Comparison of ENCODE assay signal across 8 cellular contexts in genomic region chr17:3004150-3004801, GRCh38. TPM values are rescaled to one million over a fixed set of nuclear protein-coding genes. Genes with fewer than 3 reads are reported as not detected.
DNase-seq lines count a peak whose midpoint lies in the region; ATAC-seq and TF ChIP-seq lines count a peak whose summit lies in the region.

No MANE protein-coding gene starts in this region.

- in situ Hi-C loops in gastrocnemius medialis (cut with MboI; ENCODE audit: low sequenced_read_pairs in 4 of 4), result no loop called here

- H3K9me2 ChIP-seq in MM.1S (replicated peaks; ENCODE audit: insufficient read depth, low read length), result no peaks in the 10 kb centered on the region

- peaks cover 24% of the 10 kb centered on the region for H3K4me1 ChIP-seq in MM.1S (ENCODE audit: low read length)
- peaks cover 18% of the 10 kb centered on the region for H3K4me1 ChIP-seq in SJSA1 (replicated peaks)
- peaks cover 10 to 11% of the 10 kb centered on the region in 2 donors for H3K4me1 ChIP-seq in ascending aorta
- H3K4me1 ChIP-seq in right atrium auricular region, result peaks cover 0 to 43% of the 10 kb centered on the region in 2 donors
- peaks cover 18 to 20% of the 10 kb centered on the region in 2 donors for H3K4me1 ChIP-seq in gastrocnemius medialis

- peak overlapping the region; percentile 68; the same call in 1 of the 2 replicates for H2AFZ ChIP-seq in MM.1S (ENCODE audit: low read length)

- H3K4me3 ChIP-seq in MM.1S (ENCODE audit: low read length), result 0 out of 2 replicates have a peak overlapping the region, but pooled peaks have one; percentile 15
- H3K4me3 ChIP-seq in SJSA1, result no peak overlapping the region
- peak overlapping the region; percentile 7 to 49 for H3K4me3 ChIP-seq in ascending aorta
- peak overlapping the region in 1 of 2 donors; percentile 32 for H3K4me3 ChIP-seq in right atrium auricular region
- peak overlapping the region; percentile 32 to 52 (median 40) for H3K4me3 ChIP-seq in gastrocnemius medialis

- intact Hi-C loops in ascending aorta (cut with DNase I) (loop anchor here (1.0 to 10.0 kb wide), 5 partner anchors 21 to 661 kb away; partner anchors contain the start of genes CLUH, EMC6, PAFAH1B1 and TAX1BP3), gastrocnemius medialis (cut with DNase I; ENCODE audit: low total_unique reads) (loop anchor here (1.0 kb wide), 1 partner anchor 21 kb away; no protein-coding TSS in a partner anchor)

- TF ChIP-seq CTCF in MM.1S (IDR thresholded peaks at IDR 0.05; ENCODE audit: low read length), result no peak
- TF ChIP-seq CTCF in ascending aorta (IDR thresholded peaks at IDR 0.05), result no peak
- no peak for TF ChIP-seq CTCF in right atrium auricular region (IDR thresholded peaks at IDR 0.05)
- no peak for TF ChIP-seq CTCF in gastrocnemius medialis (IDR thresholded peaks at IDR 0.05 in 4 of 5, conservative IDR thresholded peaks at IDR 0.05 in 1 of 5)

- H3K79me2 ChIP-seq in MM.1S (ENCODE audit: low read length), result no peaks in the 10 kb centered on the region

- H3K27me3 ChIP-seq in MM.1S (replicated peaks; ENCODE audit: insufficient read depth, low read length) (no peaks in the 10 kb centered on the region), SJSA1 (replicated peaks) (no peaks in the 10 kb centered on the region), ascending aorta (no peaks in the 10 kb centered on the region), right atrium auricular region (no peaks in the 10 kb centered on the region), gastrocnemius medialis (no peaks in the 10 kb centered on the region)

- H4K20me1 ChIP-seq in MM.1S (ENCODE audit: insufficient read depth, low read length), result no peaks in the 10 kb centered on the region

- H3K4me2 ChIP-seq in MM.1S (ENCODE audit: low read depth, low read length), result peak overlapping the region; percentile 69

- peak; percentile 32 to 40 for TF ChIP-seq POLR2A in gastrocnemius medialis (IDR thresholded peaks at IDR 0.05)

- H3K9ac ChIP-seq in MM.1S (ENCODE audit: low read length), result peak overlapping the region; percentile 47; the same call in 1 of the 2 replicates

- H3K36me3 ChIP-seq in MM.1S (replicated peaks; ENCODE audit: insufficient read depth, low read length) (no peaks in the 10 kb centered on the region), SJSA1 (no peaks in the 10 kb centered on the region), ascending aorta (no peaks in the 10 kb centered on the region), right atrium auricular region (peaks cover 11% of the 10 kb centered on the region), gastrocnemius medialis (no peaks in the 10 kb centered on the region)

- peaks cover 14% of the 10 kb centered on the region for H3F3A ChIP-seq in MM.1S (ENCODE audit: insufficient read depth, low read length)

- no peaks in the 10 kb centered on the region for H3K9me3 ChIP-seq in MM.1S (replicated peaks; ENCODE audit: insufficient read depth, low read length)
- no peaks in the 10 kb centered on the region for H3K9me3 ChIP-seq in SJSA1 (replicated peaks)
- no peaks in the 10 kb centered on the region for H3K9me3 ChIP-seq in ascending aorta
- H3K9me3 ChIP-seq in right atrium auricular region, result no peaks in the 10 kb centered on the region
- H3K9me3 ChIP-seq in gastrocnemius medialis, result no peaks in the 10 kb centered on the region

- peak; percentile 98 for DNase-seq in EL
- DNase-seq in MM.1S, result peak; percentile 77
- peak; percentile 93 to 97 for DNase-seq in SJSA1 (ENCODE audit: low read depth in 1 of 2, low spot score in 2 of 2)
- peak; percentile 99 for DNase-seq in ascending aorta (ENCODE audit: low spot score in 2 of 2)
- peak; percentile 98 for DNase-seq in right atrium auricular region (ENCODE audit: low spot score)
- peak; percentile 89 to 95 for DNase-seq in gastrocnemius medialis
- no peak for DNase-seq in iPS-NIHi7 (ENCODE audit: extremely low spot score)

- H3K27ac ChIP-seq in MM.1S (ENCODE audit: low read length) (peak overlapping the region; percentile 91), SJSA1 (peak overlapping the region; percentile 57), ascending aorta (peak overlapping the region; percentile 88 to 95), right atrium auricular region (peak overlapping the region; percentile 94 to 96), gastrocnemius medialis (peak overlapping the region; percentile 71 to 79 (median 75))

- ATAC-seq in gastrocnemius medialis, result peak; percentile 89 to 96
- ATAC-seq in HG03571 (IDR thresholded peaks at IDR 0.05; ENCODE audit: unreplicated experiment), result no peak

RNA-seq across cellular contexts. Expression of gene OR1D5, which starts 59.1 kb away (rescaled TPM):
- total RNA-seq in SJSA1 (2014; rRNA removed; shearing (Covaris generic)), result not detected in 2 replicates
- total RNA-seq in ascending aorta (not detected), right atrium auricular region (not detected), gastrocnemius medialis (not detected)
